Comparison of ENCODE assay signal across 1 cellular context in the genomic region with DNA sequence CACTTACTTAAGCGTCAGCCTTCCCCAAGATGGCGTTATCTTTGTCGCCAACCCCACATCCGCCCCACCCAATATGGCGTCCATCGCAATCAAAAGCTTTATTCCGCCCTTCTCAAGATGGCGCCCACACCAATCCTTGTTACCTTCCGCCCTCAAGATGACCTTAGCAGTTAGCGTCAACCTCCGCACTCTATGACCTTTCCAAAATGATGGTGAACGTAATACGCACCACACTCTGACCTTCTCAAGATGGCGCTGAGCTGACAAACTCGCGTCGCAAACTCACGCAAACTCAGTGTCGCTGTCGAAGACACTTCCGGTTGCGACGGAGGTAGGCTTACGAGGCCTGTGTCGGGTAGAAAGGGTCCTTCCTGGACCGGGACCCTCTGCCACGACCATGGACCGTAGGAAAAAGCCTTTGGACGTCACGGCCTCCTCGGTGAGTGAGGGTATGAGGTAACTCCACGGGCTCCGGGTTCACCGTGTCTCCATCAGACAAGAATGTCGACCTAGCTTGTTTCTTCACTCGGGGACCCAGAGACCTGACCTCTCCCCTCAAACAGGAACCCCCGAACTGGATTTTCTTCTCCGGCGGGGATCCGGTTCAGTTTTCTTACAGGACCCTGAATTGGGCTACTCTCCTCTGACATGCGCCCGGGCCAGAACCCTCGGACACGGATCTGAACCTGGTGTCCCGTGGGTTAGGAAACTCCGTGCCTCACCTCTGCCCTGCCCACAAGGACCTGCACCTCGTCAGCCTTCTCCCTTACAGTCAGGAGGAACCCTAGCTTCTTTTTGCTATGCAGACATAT.
TF ChIP-seq lines count a peak whose summit lies in the region.

A gene (plus strand): TSS at position 323 of the 812 bp plus-strand sequence. CDS start 75 bp downstream, at position 398.

TF ChIP-seq in K562, 482 proteins besides CTCF, POLR2A, EP300 and RAD21 (continued from another document and continues in another):
- TF ChIP-seq, protein P1, sequence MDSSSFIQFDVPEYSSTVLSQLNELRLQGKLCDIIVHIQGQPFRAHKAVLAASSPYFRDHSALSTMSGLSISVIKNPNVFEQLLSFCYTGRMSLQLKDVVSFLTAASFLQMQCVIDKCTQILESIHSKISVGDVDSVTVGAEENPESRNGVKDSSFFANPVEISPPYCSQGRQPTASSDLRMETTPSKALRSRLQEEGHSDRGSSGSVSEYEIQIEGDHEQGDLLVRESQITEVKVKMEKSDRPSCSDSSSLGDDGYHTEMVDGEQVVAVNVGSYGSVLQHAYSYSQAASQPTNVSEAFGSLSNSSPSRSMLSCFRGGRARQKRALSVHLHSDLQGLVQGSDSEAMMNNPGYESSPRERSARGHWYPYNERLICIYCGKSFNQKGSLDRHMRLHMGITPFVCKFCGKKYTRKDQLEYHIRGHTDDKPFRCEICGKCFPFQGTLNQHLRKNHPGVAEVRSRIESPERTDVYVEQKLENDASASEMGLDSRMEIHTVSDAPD (CRISPR knock-in tag; IDR thresholded peaks at IDR 0.05): no peak
- TF ChIP-seq NCOA6 (IDR thresholded peaks at IDR 0.05): no peak
- TF ChIP-seq PTBP1 (IDR thresholded peaks at IDR 0.05; ENCODE audit: low read depth, low read length): no peak
- TF ChIP-seq FOXM1 (IDR thresholded peaks at IDR 0.05; ENCODE audit: low read depth): no peak; the same call in 1 of the 2 replicates
- TF ChIP-seq FOXM1 (CRISPR knock-in tag; IDR thresholded peaks at IDR 0.05; ENCODE audit: low read depth): no peak
- no peak for TF ChIP-seq ZNF445 (CRISPR knock-in tag; IDR thresholded peaks at IDR 0.05; ENCODE audit: low read depth)
- TF ChIP-seq HNRNPUL1 (IDR thresholded peaks at IDR 0.05; ENCODE audit: low read length): no peak
- TF ChIP-seq, protein P2, sequence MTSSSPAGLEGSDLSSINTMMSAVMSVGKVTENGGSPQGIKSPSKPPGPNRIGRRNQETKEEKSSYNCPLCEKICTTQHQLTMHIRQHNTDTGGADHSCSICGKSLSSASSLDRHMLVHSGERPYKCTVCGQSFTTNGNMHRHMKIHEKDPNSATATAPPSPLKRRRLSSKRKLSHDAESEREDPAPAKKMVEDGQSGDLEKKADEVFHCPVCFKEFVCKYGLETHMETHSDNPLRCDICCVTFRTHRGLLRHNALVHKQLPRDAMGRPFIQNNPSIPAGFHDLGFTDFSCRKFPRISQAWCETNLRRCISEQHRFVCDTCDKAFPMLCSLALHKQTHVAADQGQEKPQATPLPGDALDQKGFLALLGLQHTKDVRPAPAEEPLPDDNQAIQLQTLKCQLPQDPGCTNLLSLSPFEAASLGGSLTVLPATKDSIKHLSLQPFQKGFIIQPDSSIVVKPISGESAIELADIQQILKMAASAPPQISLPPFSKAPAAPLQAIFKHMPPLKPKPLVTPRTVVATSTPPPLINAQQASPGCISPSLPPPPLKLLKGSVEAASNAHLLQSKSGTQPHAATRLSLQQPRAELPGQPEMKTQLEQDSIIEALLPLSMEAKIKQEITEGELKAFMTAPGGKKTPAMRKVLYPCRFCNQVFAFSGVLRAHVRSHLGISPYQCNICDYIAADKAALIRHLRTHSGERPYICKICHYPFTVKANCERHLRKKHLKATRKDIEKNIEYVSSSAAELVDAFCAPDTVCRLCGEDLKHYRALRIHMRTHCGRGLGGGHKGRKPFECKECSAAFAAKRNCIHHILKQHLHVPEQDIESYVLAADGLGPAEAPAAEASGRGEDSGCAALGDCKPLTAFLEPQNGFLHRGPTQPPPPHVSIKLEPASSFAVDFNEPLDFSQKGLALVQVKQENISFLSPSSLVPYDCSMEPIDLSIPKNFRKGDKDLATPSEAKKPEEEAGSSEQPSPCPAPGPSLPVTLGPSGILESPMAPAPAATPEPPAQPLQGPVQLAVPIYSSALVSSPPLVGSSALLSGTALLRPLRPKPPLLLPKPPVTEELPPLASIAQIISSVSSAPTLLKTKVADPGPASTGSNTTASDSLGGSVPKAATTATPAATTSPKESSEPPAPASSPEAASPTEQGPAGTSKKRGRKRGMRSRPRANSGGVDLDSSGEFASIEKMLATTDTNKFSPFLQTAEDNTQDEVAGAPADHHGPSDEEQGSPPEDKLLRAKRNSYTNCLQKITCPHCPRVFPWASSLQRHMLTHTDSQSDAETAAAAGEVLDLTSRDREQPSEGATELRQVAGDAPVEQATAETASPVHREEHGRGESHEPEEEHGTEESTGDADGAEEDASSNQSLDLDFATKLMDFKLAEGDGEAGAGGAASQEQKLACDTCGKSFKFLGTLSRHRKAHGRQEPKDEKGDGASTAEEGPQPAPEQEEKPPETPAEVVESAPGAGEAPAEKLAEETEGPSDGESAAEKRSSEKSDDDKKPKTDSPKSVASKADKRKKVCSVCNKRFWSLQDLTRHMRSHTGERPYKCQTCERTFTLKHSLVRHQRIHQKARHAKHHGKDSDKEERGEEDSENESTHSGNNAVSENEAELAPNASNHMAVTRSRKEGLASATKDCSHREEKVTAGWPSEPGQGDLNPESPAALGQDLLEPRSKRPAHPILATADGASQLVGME (CRISPR knock-in tag; IDR thresholded peaks at IDR 0.05): no peak; the same call in 1 of the 2 replicates
- TF ChIP-seq ZNF224 (CRISPR knock-in tag; IDR thresholded peaks at IDR 0.05): 0 out of 2 replicates have a peak, but pooled peaks have one; percentile 38
- TF ChIP-seq, protein P3, sequence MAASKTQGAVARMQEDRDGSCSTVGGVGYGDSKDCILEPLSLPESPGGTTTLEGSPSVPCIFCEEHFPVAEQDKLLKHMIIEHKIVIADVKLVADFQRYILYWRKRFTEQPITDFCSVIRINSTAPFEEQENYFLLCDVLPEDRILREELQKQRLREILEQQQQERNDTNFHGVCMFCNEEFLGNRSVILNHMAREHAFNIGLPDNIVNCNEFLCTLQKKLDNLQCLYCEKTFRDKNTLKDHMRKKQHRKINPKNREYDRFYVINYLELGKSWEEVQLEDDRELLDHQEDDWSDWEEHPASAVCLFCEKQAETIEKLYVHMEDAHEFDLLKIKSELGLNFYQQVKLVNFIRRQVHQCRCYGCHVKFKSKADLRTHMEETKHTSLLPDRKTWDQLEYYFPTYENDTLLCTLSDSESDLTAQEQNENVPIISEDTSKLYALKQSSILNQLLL (CRISPR knock-in tag; IDR thresholded peaks at IDR 0.05; ENCODE audit: borderline replicate concordance): no peak
- no peak for TF ChIP-seq HMGN3 (IDR thresholded peaks at IDR 0.05; ENCODE audit: borderline replicate concordance, extremely low read depth, insufficient read length, low read depth, low read length)
- peak; percentile 86; the same call in 1 of the 2 replicates for TF ChIP-seq POLR2AphosphoS2 (IDR thresholded peaks at IDR 0.05; ENCODE audit: low read length)
- TF ChIP-seq NFATC3 (IDR thresholded peaks at IDR 0.05): no peak
- TF ChIP-seq, protein P4, sequence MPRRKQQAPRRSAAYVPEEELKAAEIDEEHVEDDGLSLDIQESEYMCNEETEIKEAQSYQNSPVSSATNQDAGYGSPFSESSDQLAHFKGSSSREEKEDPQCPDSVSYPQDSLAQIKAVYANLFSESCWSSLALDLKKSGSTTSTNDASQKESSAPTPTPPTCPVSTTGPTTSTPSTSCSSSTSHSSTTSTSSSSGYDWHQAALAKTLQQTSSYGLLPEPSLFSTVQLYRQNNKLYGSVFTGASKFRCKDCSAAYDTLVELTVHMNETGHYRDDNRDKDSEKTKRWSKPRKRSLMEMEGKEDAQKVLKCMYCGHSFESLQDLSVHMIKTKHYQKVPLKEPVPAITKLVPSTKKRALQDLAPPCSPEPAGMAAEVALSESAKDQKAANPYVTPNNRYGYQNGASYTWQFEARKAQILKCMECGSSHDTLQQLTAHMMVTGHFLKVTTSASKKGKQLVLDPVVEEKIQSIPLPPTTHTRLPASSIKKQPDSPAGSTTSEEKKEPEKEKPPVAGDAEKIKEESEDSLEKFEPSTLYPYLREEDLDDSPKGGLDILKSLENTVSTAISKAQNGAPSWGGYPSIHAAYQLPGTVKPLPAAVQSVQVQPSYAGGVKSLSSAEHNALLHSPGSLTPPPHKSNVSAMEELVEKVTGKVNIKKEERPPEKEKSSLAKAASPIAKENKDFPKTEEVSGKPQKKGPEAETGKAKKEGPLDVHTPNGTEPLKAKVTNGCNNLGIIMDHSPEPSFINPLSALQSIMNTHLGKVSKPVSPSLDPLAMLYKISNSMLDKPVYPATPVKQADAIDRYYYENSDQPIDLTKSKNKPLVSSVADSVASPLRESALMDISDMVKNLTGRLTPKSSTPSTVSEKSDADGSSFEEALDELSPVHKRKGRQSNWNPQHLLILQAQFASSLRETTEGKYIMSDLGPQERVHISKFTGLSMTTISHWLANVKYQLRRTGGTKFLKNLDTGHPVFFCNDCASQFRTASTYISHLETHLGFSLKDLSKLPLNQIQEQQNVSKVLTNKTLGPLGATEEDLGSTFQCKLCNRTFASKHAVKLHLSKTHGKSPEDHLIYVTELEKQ (CRISPR knock-in tag; IDR thresholded peaks at IDR 0.05): no peak
- TF ChIP-seq, protein P5, sequence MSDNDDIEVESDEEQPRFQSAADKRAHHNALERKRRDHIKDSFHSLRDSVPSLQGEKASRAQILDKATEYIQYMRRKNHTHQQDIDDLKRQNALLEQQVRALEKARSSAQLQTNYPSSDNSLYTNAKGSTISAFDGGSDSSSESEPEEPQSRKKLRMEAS (CRISPR knock-in tag; IDR thresholded peaks at IDR 0.05): peak; percentile 56; the same call in 1 of the 2 replicates
- peak; percentile 90; the same call in 1 of the 2 replicates for TF ChIP-seq BACH1 (tag; IDR thresholded peaks at IDR 0.05)
- TF ChIP-seq, protein P6, sequence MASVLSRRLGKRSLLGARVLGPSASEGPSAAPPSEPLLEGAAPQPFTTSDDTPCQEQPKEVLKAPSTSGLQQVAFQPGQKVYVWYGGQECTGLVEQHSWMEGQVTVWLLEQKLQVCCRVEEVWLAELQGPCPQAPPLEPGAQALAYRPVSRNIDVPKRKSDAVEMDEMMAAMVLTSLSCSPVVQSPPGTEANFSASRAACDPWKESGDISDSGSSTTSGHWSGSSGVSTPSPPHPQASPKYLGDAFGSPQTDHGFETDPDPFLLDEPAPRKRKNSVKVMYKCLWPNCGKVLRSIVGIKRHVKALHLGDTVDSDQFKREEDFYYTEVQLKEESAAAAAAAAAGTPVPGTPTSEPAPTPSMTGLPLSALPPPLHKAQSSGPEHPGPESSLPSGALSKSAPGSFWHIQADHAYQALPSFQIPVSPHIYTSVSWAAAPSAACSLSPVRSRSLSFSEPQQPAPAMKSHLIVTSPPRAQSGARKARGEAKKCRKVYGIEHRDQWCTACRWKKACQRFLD (CRISPR knock-in tag; IDR thresholded peaks at IDR 0.05): peak; percentile 98
- TF ChIP-seq CHD1 (IDR thresholded peaks at IDR 0.05; ENCODE audit: low read length): no peak
- no peak for TF ChIP-seq ZNF76 (CRISPR knock-in tag; IDR thresholded peaks at IDR 0.05; ENCODE audit: borderline replicate concordance)
- no peak for TF ChIP-seq KDM1A (IDR thresholded peaks at IDR 0.05)
- TF ChIP-seq ZNF347 (CRISPR knock-in tag; IDR thresholded peaks at IDR 0.05; ENCODE audit: low read depth): no peak
- TF ChIP-seq TCF7 (IDR thresholded peaks at IDR 0.05; ENCODE audit: borderline replicate concordance): no peak
- no peak for TF ChIP-seq ZNF12 (CRISPR knock-in tag; IDR thresholded peaks at IDR 0.05)
- TF ChIP-seq RB1 (IDR thresholded peaks at IDR 0.05; ENCODE audit: low read depth): peak; percentile 72; the same call in 1 of the 2 replicates
- TF ChIP-seq RCOR1 (IDR thresholded peaks at IDR 0.05; ENCODE audit: borderline replicate concordance in 1 of 2, low read depth in 2 of 2, low read length in 2 of 2): peak in 1 of 2 experiments; percentile 52; a peak in 1 of 4 replicates
- TF ChIP-seq SMARCA5 (IDR thresholded peaks at IDR 0.05): no peak
- 0 out of 2 replicates have a peak, but pooled peaks have one; percentile 50 for TF ChIP-seq GTF2F1 (IDR thresholded peaks at IDR 0.05; ENCODE audit: low read depth, low read length)
- TF ChIP-seq TOE1 (IDR thresholded peaks at IDR 0.05; ENCODE audit: borderline replicate concordance): peak; percentile 50; the same call in 1 of the 2 replicates
- no peak for TF ChIP-seq TOE1 (CRISPR knock-in tag; IDR thresholded peaks at IDR 0.05; ENCODE audit: borderline replicate concordance, low read depth)
- TF ChIP-seq RFX7 (CRISPR knock-in tag; IDR thresholded peaks at IDR 0.05): no peak
- TF ChIP-seq, protein P7, sequence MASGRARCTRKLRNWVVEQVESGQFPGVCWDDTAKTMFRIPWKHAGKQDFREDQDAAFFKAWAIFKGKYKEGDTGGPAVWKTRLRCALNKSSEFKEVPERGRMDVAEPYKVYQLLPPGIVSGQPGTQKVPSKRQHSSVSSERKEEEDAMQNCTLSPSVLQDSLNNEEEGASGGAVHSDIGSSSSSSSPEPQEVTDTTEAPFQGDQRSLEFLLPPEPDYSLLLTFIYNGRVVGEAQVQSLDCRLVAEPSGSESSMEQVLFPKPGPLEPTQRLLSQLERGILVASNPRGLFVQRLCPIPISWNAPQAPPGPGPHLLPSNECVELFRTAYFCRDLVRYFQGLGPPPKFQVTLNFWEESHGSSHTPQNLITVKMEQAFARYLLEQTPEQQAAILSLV (tag; IDR thresholded peaks at IDR 0.05): peak; percentile 28; the same call in 1 of the 2 replicates
- peak; percentile 99 for TF ChIP-seq PHF8 (IDR thresholded peaks at IDR 0.05; ENCODE audit: borderline replicate concordance, low read length)
- TF ChIP-seq ZNF197 (CRISPR knock-in tag; IDR thresholded peaks at IDR 0.05; ENCODE audit: low read depth): peak; percentile 96
- TF ChIP-seq HEY1 (CRISPR knock-in tag; IDR thresholded peaks at IDR 0.05; ENCODE audit: borderline replicate concordance): no peak
- TF ChIP-seq, protein P8, sequence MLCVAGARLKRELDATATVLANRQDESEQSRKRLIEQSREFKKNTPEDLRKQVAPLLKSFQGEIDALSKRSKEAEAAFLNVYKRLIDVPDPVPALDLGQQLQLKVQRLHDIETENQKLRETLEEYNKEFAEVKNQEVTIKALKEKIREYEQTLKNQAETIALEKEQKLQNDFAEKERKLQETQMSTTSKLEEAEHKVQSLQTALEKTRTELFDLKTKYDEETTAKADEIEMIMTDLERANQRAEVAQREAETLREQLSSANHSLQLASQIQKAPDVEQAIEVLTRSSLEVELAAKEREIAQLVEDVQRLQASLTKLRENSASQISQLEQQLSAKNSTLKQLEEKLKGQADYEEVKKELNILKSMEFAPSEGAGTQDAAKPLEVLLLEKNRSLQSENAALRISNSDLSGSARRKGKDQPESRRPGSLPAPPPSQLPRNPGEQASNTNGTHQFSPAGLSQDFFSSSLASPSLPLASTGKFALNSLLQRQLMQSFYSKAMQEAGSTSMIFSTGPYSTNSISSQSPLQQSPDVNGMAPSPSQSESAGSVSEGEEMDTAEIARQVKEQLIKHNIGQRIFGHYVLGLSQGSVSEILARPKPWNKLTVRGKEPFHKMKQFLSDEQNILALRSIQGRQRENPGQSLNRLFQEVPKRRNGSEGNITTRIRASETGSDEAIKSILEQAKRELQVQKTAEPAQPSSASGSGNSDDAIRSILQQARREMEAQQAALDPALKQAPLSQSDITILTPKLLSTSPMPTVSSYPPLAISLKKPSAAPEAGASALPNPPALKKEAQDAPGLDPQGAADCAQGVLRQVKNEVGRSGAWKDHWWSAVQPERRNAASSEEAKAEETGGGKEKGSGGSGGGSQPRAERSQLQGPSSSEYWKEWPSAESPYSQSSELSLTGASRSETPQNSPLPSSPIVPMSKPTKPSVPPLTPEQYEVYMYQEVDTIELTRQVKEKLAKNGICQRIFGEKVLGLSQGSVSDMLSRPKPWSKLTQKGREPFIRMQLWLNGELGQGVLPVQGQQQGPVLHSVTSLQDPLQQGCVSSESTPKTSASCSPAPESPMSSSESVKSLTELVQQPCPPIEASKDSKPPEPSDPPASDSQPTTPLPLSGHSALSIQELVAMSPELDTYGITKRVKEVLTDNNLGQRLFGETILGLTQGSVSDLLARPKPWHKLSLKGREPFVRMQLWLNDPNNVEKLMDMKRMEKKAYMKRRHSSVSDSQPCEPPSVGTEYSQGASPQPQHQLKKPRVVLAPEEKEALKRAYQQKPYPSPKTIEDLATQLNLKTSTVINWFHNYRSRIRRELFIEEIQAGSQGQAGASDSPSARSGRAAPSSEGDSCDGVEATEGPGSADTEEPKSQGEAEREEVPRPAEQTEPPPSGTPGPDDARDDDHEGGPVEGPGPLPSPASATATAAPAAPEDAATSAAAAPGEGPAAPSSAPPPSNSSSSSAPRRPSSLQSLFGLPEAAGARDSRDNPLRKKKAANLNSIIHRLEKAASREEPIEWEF (CRISPR knock-in tag; IDR thresholded peaks at IDR 0.05): no peak; the same call in 1 of the 2 replicates
